ENCODE assay signal across 8 cellular contexts in the genomic region with DNA sequence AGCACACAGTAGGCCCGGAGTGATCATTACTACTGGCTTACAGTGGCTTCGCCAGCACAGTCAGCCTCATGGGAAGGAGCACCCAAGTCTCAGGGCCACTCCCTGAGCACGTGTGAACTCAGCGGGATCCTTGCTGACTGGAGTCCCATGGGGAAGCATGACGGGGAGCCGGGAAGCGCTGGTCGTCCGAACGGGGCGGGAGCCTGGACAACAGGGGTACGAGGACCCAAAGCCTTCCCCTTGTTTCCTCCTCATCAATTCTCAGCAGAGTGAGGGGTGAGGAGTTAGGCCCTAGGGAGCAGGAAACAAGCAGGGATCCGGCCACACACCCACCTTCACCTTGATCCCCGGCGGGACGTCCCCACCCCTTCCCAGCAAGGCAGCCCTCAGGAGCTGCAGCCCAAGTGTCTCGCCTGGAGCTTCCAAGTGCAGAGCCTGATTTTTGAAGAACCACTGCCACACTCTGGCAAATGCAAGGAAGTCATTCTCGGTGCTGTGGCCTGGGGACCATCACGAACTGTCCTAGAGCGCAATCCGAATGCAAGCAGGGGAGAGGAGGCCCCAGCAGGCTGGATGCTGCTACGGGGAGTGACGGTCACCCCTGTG. TPM values are rescaled to one million over a fixed set of nuclear protein-coding genes. Genes with fewer than 3 reads are reported as not detected.
DNase-seq lines count a peak whose midpoint lies in the region; ATAC-seq, FAIRE-seq and TF ChIP-seq lines count a peak whose summit lies in the region.

No MANE protein-coding gene starts in this region.

- CTCF ChIA-PET in H1 (lab: Charles Lee; ENCODE audit: partially characterized antibody): interaction anchor here (0.5 to 8.5 kb wide), 44 partner anchors 10 to 968 kb away, joined by 3 to 68 read pairs (median 3); partner anchors contain the start of gene RBM34

- peak overlapping the region; percentile 25 for H2BK120ac ChIP-seq in H1 (replicated peaks; ENCODE audit: low read depth, low read length)

- no peaks in the 10 kb centered on the region for H3K27me3 ChIP-seq in H1 (replicated peaks in 1 of 4; ENCODE audit: control insufficient read depth in 3 of 4, extremely low read depth in 1 of 4, insufficient read depth in 3 of 4, low read length in 3 of 4)

- H3K79me2 ChIP-seq in H1 (ENCODE audit: control insufficient read depth in 1 of 2, insufficient read depth in 2 of 2, low read length in 2 of 2): no peaks in the 10 kb centered on the region

- no peak overlapping the region for H2AK5ac ChIP-seq in H1 (ENCODE audit: low read depth, low read length)

- H3K14ac ChIP-seq in H1 (ENCODE audit: insufficient read length): no peak overlapping the region

- H3K23me2 ChIP-seq in H1 (ENCODE audit: low read depth, low read length): no peaks in the 10 kb centered on the region; the same call in 1 of the 2 replicates

- H2BK12ac ChIP-seq in H1 (ENCODE audit: low read depth, low read length): peak overlapping the region; percentile 96

- 62% methylated on average over 23 of the region's 23 CpGs; no CpG with 5 or more reads in 1 of the 2 experiments for WGBS in H1 (ENCODE audit: extremely low coverage in 1 of 2, insufficient coverage in 1 of 2, insufficient read length in 1 of 2, insufficient replicate concordance in 2 of 2, low coverage in 1 of 2, low lambda C conversion rate in 2 of 2, missing lambda C conversion rate in 1 of 2), 2 experiments
- WGBS in mesodermal cell (ENCODE audit: insufficient coverage in 2 of 2), 2 experiments: 50 to 55% methylated on average over 19 to 21 of the region's 23 CpGs

- H4K5ac ChIP-seq in H1 (ENCODE audit: insufficient read length, low read depth, low read length): no peak overlapping the region

- no peak for TF ChIP-seq POLR2A in H1 (IDR thresholded peaks at IDR 0.05; ENCODE audit: control extremely low read depth in 1 of 2, low read depth in 2 of 2, low read length in 2 of 2)

- H3K23ac ChIP-seq in H1 (ENCODE audit: insufficient read length): no peak overlapping the region

- TF ChIP-seq CTCF in H1 (IDR thresholded peaks at IDR 0.05; ENCODE audit: control extremely low read depth in 1 of 3, insufficient read depth in 1 of 3, low read depth in 1 of 3, low read length in 3 of 3): peak; percentile 63 to 76 (median 68)

- no peak overlapping the region; the same call in 1 of the 2 replicates for H4K8ac ChIP-seq in H1 (ENCODE audit: extremely low read depth, insufficient read depth, low read length)

- no peaks in the 10 kb centered on the region for H3K36me3 ChIP-seq in H1 (ENCODE audit: control insufficient read depth in 2 of 4, insufficient read depth in 4 of 4, low read length in 3 of 4)
- no peaks in the 10 kb centered on the region for H3K36me3 ChIP-seq in mesodermal cell (ENCODE audit: control insufficient read depth, insufficient read depth, low read length)

- no peaks in the 10 kb centered on the region for H4K20me1 ChIP-seq in H1 (replicated peaks in 1 of 2; ENCODE audit: control insufficient read depth in 1 of 2, insufficient read depth in 2 of 2, low read length in 2 of 2)

- peak overlapping the region; percentile 1 to 66; a peak in 3 of 4 replicates for H3K4me2 ChIP-seq in H1 (ENCODE audit: insufficient read depth in 1 of 2, low read depth in 2 of 2, low read length in 2 of 2)

- H2AFZ ChIP-seq in H1 (ENCODE audit: low read length): peak overlapping the region; percentile 91

- DNase-seq in NCI-H1417 (lab: John Stamatoyannopoulos, UW): peak in 2 of 3 experiments; percentile 32 to 49
- DNase-seq in NCI-H1417 treated with DMSO at 0.1 percent for 48 hours (lab: John Stamatoyannopoulos, UW): no peak
- DNase-seq in NCI-H446 treated with DMSO at 0.1 percent for 48 hours (lab: John Stamatoyannopoulos, UW): peak; percentile 15
- DNase-seq in H1 (ENCODE audit: low read depth in 1 of 2, low spot score in 2 of 2): peak in 1 of 2 experiments; percentile 75
- no peak for DNase-seq in GM19239 (ENCODE audit: insufficient read length, low spot score)

- TF ChIP-seq RAD21 in H1 (IDR thresholded peaks at IDR 0.05 in 1 of 2, conservative IDR thresholded peaks at IDR 0.05 in 1 of 2; ENCODE audit: low read depth in 2 of 2, low read length in 2 of 2): peak; percentile 91 to 93

- no peaks in the 10 kb centered on the region for H3K79me1 ChIP-seq in H1 (ENCODE audit: low read depth, low read length)

- POLR2A ChIA-PET in H1 (lab: Charles Lee; ENCODE audit: partially characterized antibody): interaction anchor here (0.9 to 2.1 kb wide), 7 partner anchors 9 to 123 kb away, joined by 3 to 6 read pairs (median 4); no protein-coding TSS in a partner anchor

- H3K9ac ChIP-seq in H1 (replicated peaks in 1 of 4; ENCODE audit: extremely low read depth in 1 of 4, low read depth in 3 of 4, low read length in 3 of 4): no peak overlapping the region; a peak in 2 of 7 replicates

- H3K18ac ChIP-seq in H1 (ENCODE audit: extremely low read depth, low read length): peak overlapping the region; percentile 80

- H3K4me1 ChIP-seq in H1 (replicated peaks in 1 of 4; ENCODE audit: control insufficient read depth in 3 of 4, insufficient read depth in 4 of 4, low read length in 3 of 4): peaks cover 2 to 24% (median 20%) of the 10 kb centered on the region in 4 experiments
- peaks cover 40% of the 10 kb centered on the region for H3K4me1 ChIP-seq in mesodermal cell (ENCODE audit: control insufficient read depth, insufficient read depth, low read length, poor library complexity, severe bottlenecking)

- H3K4ac ChIP-seq in H1 (replicated peaks; ENCODE audit: insufficient read length, low read depth, low read length): peak overlapping the region; percentile 35

- peak overlapping the region; percentile 98 for H2BK20ac ChIP-seq in H1 (ENCODE audit: low read length)

- H3K4me3 ChIP-seq in H1 (ENCODE audit: extremely low read depth in 1 of 4, insufficient read depth in 2 of 4, low read depth in 3 of 4, low read length in 4 of 4) (peak overlapping the region in 3 of 4 experiments; percentile 20 to 46 (median 33); a peak in 5 of 8 replicates), mesodermal cell (ENCODE audit: extremely low read depth, insufficient read depth, low read length, poor library complexity, severe bottlenecking) (no peak overlapping the region)

- no peak for FAIRE-seq in H1 (lab: Jason Lieb, UNC)
- FAIRE-seq in GM19239 (lab: Jason Lieb, UNC): no peak

- H2BK15ac ChIP-seq in H1 (ENCODE audit: low read length): peak overlapping the region; percentile 88; the same call in 1 of the 2 replicates

- H3K27ac ChIP-seq in H1 (ENCODE audit: low read depth, low read length) (no peak overlapping the region), mesodermal cell (ENCODE audit: low read depth, low read length, severe bottlenecking) (peak overlapping the region; percentile 36)

- H3K9me3 ChIP-seq in H1 (ENCODE audit: insufficient read depth in 2 of 2, low read depth in 1 of 2, low read length in 1 of 2): no peaks in the 10 kb centered on the region
- no peaks in the 10 kb centered on the region for H3K9me3 ChIP-seq in mesodermal cell (ENCODE audit: control insufficient read depth, low read length)

- peak overlapping the region; percentile 76; the same call in 1 of the 2 replicates for H2BK5ac ChIP-seq in H1 (ENCODE audit: low read depth, low read length)

- no peak overlapping the region for H3K56ac ChIP-seq in H1 (replicated peaks; ENCODE audit: insufficient read length, low read depth, low read length)

- TF ChIP-seq EP300 in H1 (IDR thresholded peaks at IDR 0.05; ENCODE audit: borderline replicate concordance in 1 of 2, low read depth in 2 of 2, low read length in 2 of 2): no peak

- peak overlapping the region; percentile 58 for H4K91ac ChIP-seq in H1 (replicated peaks; ENCODE audit: insufficient read length, low read length)

- no peak for ATAC-seq in HG03045 (IDR thresholded peaks at IDR 0.05; ENCODE audit: unreplicated experiment)
- no peak for ATAC-seq in HG02885 (IDR thresholded peaks at IDR 0.05; ENCODE audit: poor library complexity, unreplicated experiment)

TF ChIP-seq in H1, 55 proteins besides CTCF, POLR2A, EP300 and RAD21:
- TF ChIP-seq ASH2L (IDR thresholded peaks at IDR 0.05; ENCODE audit: low read length) (peak; percentile 32), RXRA (IDR thresholded peaks at IDR 0.05; ENCODE audit: insufficient read depth, low read depth, low read length) (no peak), HDAC6 (IDR thresholded peaks at IDR 0.05; ENCODE audit: low read depth, low read length) (no peak), SIN3A (conservative IDR thresholded peaks at IDR 0.05 in 1 of 2, IDR thresholded peaks at IDR 0.05 in 1 of 2; ENCODE audit: low read depth in 1 of 2, low read length in 2 of 2) (peak in 1 of 2 experiments; percentile 44; a peak in 1 of 4 replicates), TAF7 (optimal IDR thresholded peaks at IDR 0.05; ENCODE audit: borderline replicate concordance, low read depth, low read length) (no peak)
- TF ChIP-seq, protein P1, sequence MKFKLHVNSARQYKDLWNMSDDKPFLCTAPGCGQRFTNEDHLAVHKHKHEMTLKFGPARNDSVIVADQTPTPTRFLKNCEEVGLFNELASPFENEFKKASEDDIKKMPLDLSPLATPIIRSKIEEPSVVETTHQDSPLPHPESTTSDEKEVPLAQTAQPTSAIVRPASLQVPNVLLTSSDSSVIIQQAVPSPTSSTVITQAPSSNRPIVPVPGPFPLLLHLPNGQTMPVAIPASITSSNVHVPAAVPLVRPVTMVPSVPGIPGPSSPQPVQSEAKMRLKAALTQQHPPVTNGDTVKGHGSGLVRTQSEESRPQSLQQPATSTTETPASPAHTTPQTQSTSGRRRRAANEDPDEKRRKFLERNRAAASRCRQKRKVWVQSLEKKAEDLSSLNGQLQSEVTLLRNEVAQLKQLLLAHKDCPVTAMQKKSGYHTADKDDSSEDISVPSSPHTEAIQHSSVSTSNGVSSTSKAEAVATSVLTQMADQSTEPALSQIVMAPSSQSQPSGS (IDR thresholded peaks at IDR 0.05; ENCODE audit: low read length): 0 out of 2 replicates have a peak, but pooled peaks have one; percentile 23

RNA-seq across cellular contexts. Expression of gene TOMM20, which starts 35.5 kb away (rescaled TPM):
- 151 and 168 TPM in 2 replicates for total RNA-seq in H1 (2021; fragmentation: NEBNext Ultra II Directional; extraction: Animal tissue kit (Norgen Biotek cat#: 25700))
- polyA plus RNA-seq in H1 (2011; rRNA removed): 47.7 and 71.4 TPM in 2 replicates
- polyA plus RNA-seq in H1 (2011; cell fraction: cytosol; rRNA removed): 86.5 TPM
- polyA plus RNA-seq in H1 (2011; cell fraction: nucleus; rRNA removed): 36.5 TPM
- polyA plus RNA-seq in H1 (2012, experiment 1 of 2): 133 to 185 TPM (median 146 TPM) in 4 replicates
- polyA plus RNA-seq in H1 (2012, experiment 2 of 2): 19.4 TPM
- polyA plus RNA-seq in H1 (2013, experiment 1 of 2): 134 TPM
- 156 TPM for polyA plus RNA-seq in H1 (2013, experiment 2 of 2)
- 74.6 and 94.4 TPM in 2 replicates for polyA minus RNA-seq in H1 (2011; rRNA and poly(A)+ RNA removed)
- polyA minus RNA-seq in H1 (2011; cell fraction: cytosol; rRNA and poly(A)+ RNA removed): 67.5 TPM
- polyA minus RNA-seq in H1 (2011; cell fraction: nucleus; rRNA and poly(A)+ RNA removed): 68.5 TPM
- polyA plus RNA-seq in mesodermal cell (2013, experiment 1 of 2): 213 TPM
- polyA plus RNA-seq in mesodermal cell (2013, experiment 2 of 2): 201 TPM

Comparison
In these comparisons a context has a peak if more than half of its experiments do, and no peak if none do; other contexts are left out.
1. DNase-seq: peak in NCI-H1417 (2 of 3) and NCI-H446 treated with DMSO at 0.1 percent for 48 hours (single experiment); none in NCI-H1417 treated with DMSO at 0.1 percent for 48 hours (single experiment) and GM19239 (single experiment).